In genomic region chr17:978110-979093, GRCh38 we compare ENCODE assay signal across 8 cellular contexts. TPM values are rescaled to one million over a fixed set of nuclear protein-coding genes. Genes with fewer than 3 reads are reported as not detected.
A peak's percentile ranks its signal among the peaks of the same experiment; 100 is the strongest.
DNase-seq lines count a peak whose midpoint lies in the region; TF ChIP-seq lines count a peak whose summit lies in the region.

No MANE protein-coding gene starts in this region.

- intact Hi-C loops in dorsolateral prefrontal cortex (cut with DNase I): loop anchor here in 1 of 2 donors (1.0 to 5.0 kb wide), 2 partner anchors 184 to 566 kb away; a partner anchor contains a TSS

- H3F3A ChIP-seq in MM.1S (ENCODE audit: insufficient read depth, low read length): 0 out of 2 replicates have a peak, but pooled peaks cover 4% of the 10 kb centered on the region

- H3K27me3 ChIP-seq in dorsolateral prefrontal cortex: peaks cover 0 to 8% (median 0%) of the 10 kb centered on the region in 45 donors
- no peaks in the 10 kb centered on the region for H3K27me3 ChIP-seq in muscle layer of colon (ENCODE audit: control insufficient read depth in 1 of 2, insufficient read depth in 2 of 2, low read length in 2 of 2)
- H3K27me3 ChIP-seq in MM.1S (replicated peaks; ENCODE audit: insufficient read depth, low read length): peaks cover 52% of the 10 kb centered on the region

- H3K4me3 ChIP-seq in dorsolateral prefrontal cortex: peak overlapping the region; percentile 25 to 77 (median 62)
- peak overlapping the region; percentile 56 to 62 for H3K4me3 ChIP-seq in muscle layer of colon (ENCODE audit: low read depth in 1 of 2, low read length in 2 of 2)
- no peak overlapping the region for H3K4me3 ChIP-seq in MM.1S (ENCODE audit: low read length)

- no peaks in the 10 kb centered on the region for H3K79me2 ChIP-seq in MM.1S (ENCODE audit: low read length)

- H3K9me3 ChIP-seq in muscle layer of colon (ENCODE audit: low read length) (no peaks in the 10 kb centered on the region), MM.1S (replicated peaks; ENCODE audit: insufficient read depth, low read length) (no peaks in the 10 kb centered on the region)

- DNase-seq in CD1c-positive myeloid dendritic cell (ENCODE audit: extremely low spot score): peak; percentile 30
- DNase-seq in M059J (ENCODE audit: low read depth): peak; percentile 35
- no peak for DNase-seq in dorsolateral prefrontal cortex
- no peak for DNase-seq in MM.1S
- DNase-seq in NCI-H1436 treated with DMSO at 0.1 percent for 48 hours (lab: John Stamatoyannopoulos, UW): no peak
- no peak for DNase-seq in KG1 (lab: John Stamatoyannopoulos, UW)
- no peak for DNase-seq in stimulated activated CD4-positive, alpha-beta T cell treated with anti-CD3 and anti-CD28 coated beads, Interleukin-1b, Interleukin-23, amount 100 ng/mL, for 48 hours

- H3K4me2 ChIP-seq in MM.1S (ENCODE audit: low read depth, low read length): no peak overlapping the region

- no peaks in the 10 kb centered on the region for H4K20me1 ChIP-seq in MM.1S (ENCODE audit: insufficient read depth, low read length)

- H3K27ac ChIP-seq in dorsolateral prefrontal cortex (peak overlapping the region in 17 of 59 donors; percentile 8 to 69 (median 46)), muscle layer of colon (ENCODE audit: low read depth, low read length) (peak overlapping the region; percentile 94), MM.1S (ENCODE audit: low read length) (no peak overlapping the region)

- TF ChIP-seq CTCF in dorsolateral prefrontal cortex (IDR thresholded peaks at IDR 0.05 in 54 of 56, conservative IDR thresholded peaks at IDR 0.05 in 2 of 56; ENCODE audit: low read depth in 1 of 56, partially characterized antibody in 56 of 56) (no peak), MM.1S (IDR thresholded peaks at IDR 0.05; ENCODE audit: low read length) (no peak)

- no peaks in the 10 kb centered on the region for H3K9me2 ChIP-seq in MM.1S (replicated peaks; ENCODE audit: insufficient read depth, low read length)

- peaks cover 37% of the 10 kb centered on the region for H3K4me1 ChIP-seq in muscle layer of colon (ENCODE audit: insufficient read depth, low read length)
- peaks cover 4% of the 10 kb centered on the region; the same call in 1 of the 2 replicates for H3K4me1 ChIP-seq in MM.1S (ENCODE audit: low read length)

- H2AFZ ChIP-seq in MM.1S (ENCODE audit: low read length): no peak overlapping the region

- H3K36me3 ChIP-seq in muscle layer of colon (ENCODE audit: insufficient read depth, low read length) (no peaks in the 10 kb centered on the region), MM.1S (replicated peaks; ENCODE audit: insufficient read depth, low read length) (no peaks in the 10 kb centered on the region)

- peak overlapping the region; percentile 40 for H3K9ac ChIP-seq in muscle layer of colon (ENCODE audit: low read length)
- H3K9ac ChIP-seq in MM.1S (ENCODE audit: low read length): no peak overlapping the region

RNA-seq across cellular contexts. Expression of gene NXN, which starts 1.2 kb away (rescaled TPM):
- total RNA-seq in M059J (2014; rRNA removed; shearing (Covaris generic)): 22.6 and 32.8 TPM in 2 replicates
- total RNA-seq in dorsolateral prefrontal cortex: 10 to 100 TPM in 109 of 120 experiments, 1 to 10 TPM in 11; 6.9 to 38.1 (median 15.4) TPM

RNA-seq across cellular contexts. Expression of gene TIMM22, which starts 18.5 kb away (rescaled TPM):
- total RNA-seq in M059J (2014; rRNA removed; shearing (Covaris generic)): 19.2 and 19.5 TPM in 2 replicates
- total RNA-seq in dorsolateral prefrontal cortex: 10 to 100 TPM in 104 of 120 experiments, 1 to 10 TPM in 16; 7.3 to 15.5 (median 11.6) TPM

Comparison
In these comparisons a context has a peak if more than half of its experiments do, and no peak if none do; other contexts are left out.
1. DNase-seq: peak in CD1c-positive myeloid dendritic cell (single experiment) and M059J (single experiment); none in dorsolateral prefrontal cortex (0 of 10), MM.1S (single experiment), NCI-H1436 treated with DMSO at 0.1 percent for 48 hours (single experiment), KG1 (single experiment) and stimulated activated CD4-positive, alpha-beta T cell treated with anti-CD3 and anti-CD28 coated beads, Interleukin-1b, Interleukin-23, amount 100 ng/mL, for 48 hours (single experiment).